ENCODE assay signal across 15 cellular contexts in the genomic region with DNA sequence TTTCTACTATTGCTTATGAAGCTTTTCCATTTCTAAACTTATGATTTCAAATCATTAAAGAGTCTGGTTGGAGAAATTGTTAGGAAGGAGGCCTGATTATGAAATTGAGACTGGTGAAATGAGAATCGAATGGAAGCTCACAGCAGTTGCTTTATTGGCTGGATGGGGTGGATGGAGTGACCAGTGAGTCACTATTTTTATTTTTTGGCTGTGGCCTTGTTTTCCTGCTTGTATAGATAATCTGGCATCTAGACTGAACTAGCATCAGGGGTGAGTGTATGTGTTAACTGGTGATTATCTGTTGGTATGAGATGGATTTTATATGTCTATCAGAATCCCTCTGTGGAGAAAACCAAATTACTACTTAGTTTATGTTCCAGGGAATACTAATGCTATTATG. TPM values are rescaled to one million over a fixed set of nuclear protein-coding genes. Genes with fewer than 3 reads are reported as not detected.
DNase-seq lines count a peak whose midpoint lies in the region; ATAC-seq, FAIRE-seq and TF ChIP-seq lines count a peak whose summit lies in the region.
"Had no signal": no experiment of that assay in that cellular context is flagged by ENCODE, and none has a peak within 500 bp of the region (broad histone marks: within the 10 kb centered on the region; RNA-seq: fewer than 3 reads in every experiment).

No MANE protein-coding gene starts in this region.

- peaks cover 15% of the 10 kb centered on the region for H3K4me1 Mint-ChIP-seq in CD14-positive monocyte
- H3K4me1 Mint-ChIP-seq in activated T-helper 17 cell treated with anti-CD3 and anti-CD28 coated beads, Interleukin-2, amount 50 U/mL, for 72 hours: peaks cover 9% of the 10 kb centered on the region

- H3K9me3 ChIP-seq in gastroesophageal sphincter: no peaks in the 10 kb centered on the region
- H3K9me3 ChIP-seq in sigmoid colon: no peaks in the 10 kb centered on the region
- H3K9me3 ChIP-seq: esophagus squamous epithelium, prostate gland had no signal

- H3K9me3 Mint-ChIP-seq in CD14-positive monocyte: no peaks in the 10 kb centered on the region
- no peaks in the 10 kb centered on the region for H3K9me3 Mint-ChIP-seq in activated T-helper 17 cell treated with anti-CD3 and anti-CD28 coated beads, Interleukin-2, amount 50 U/mL, for 72 hours

- peaks cover 9 to 21% (median 13%) of the 10 kb centered on the region in 3 donors for H3K4me1 ChIP-seq in gastroesophageal sphincter
- H3K4me1 ChIP-seq in sigmoid colon: peaks cover 0 to 30% (median 23%) of the 10 kb centered on the region in 4 donors

- peak overlapping the region; percentile 38 to 54 (median 46) for H3K27ac ChIP-seq in gastroesophageal sphincter
- H3K27ac ChIP-seq in sigmoid colon: peak overlapping the region; percentile 28 to 65 (median 49)
- H3K27ac ChIP-seq: C4-2B, prostate gland had no signal

- H3K27me3 ChIP-seq in gastroesophageal sphincter: no peaks in the 10 kb centered on the region
- H3K27me3 ChIP-seq in sigmoid colon: no peaks in the 10 kb centered on the region
- H3K27me3 ChIP-seq: esophagus squamous epithelium had no signal

- DNase-seq in CD14-positive monocyte (ENCODE audit: low spot score) (no peak), sigmoid colon (no peak), NCI-H226 (no peak), GM19239 (ENCODE audit: insufficient read length, low spot score) (no peak), amygdala (lab: John Stamatoyannopoulos, UW) (no peak)
- DNase-seq: activated CD8-positive, alpha-beta memory T cell treated with anti-CD3 and anti-CD28 coated beads, Interleukin-2, amount 50 U/mL, for 48 hours; aorta; esophagus squamous epithelium; NCI-H2171 had no signal

- 25 to 29% methylated on average over 1 of the region's 1 CpG for WGBS in gastroesophageal sphincter (ENCODE audit: low coverage in 1 of 2), 2 donors
- 82 to 90% methylated on average over 1 of the region's 1 CpG for WGBS in sigmoid colon, 2 donors

- no peak overlapping the region for H3K4me3 ChIP-seq in gastroesophageal sphincter
- H3K4me3 ChIP-seq in sigmoid colon: no peak overlapping the region
- H3K4me3 ChIP-seq: esophagus squamous epithelium, prostate gland had no signal

- ATAC-seq in activated T-helper 17 cell treated with anti-CD3 and anti-CD28 coated beads, Interleukin-2, amount 50 U/mL, for 72 hours (replicated peaks): no peak
- no peak for ATAC-seq in gastroesophageal sphincter
- ATAC-seq in HG02884 (IDR thresholded peaks at IDR 0.05; ENCODE audit: unreplicated experiment): no peak

- no peak for TF ChIP-seq CTCF in CD14-positive monocyte (IDR thresholded peaks at IDR 0.05)
- no peak for TF ChIP-seq CTCF in gastroesophageal sphincter (IDR thresholded peaks at IDR 0.05)
- TF ChIP-seq CTCF in sigmoid colon (IDR thresholded peaks at IDR 0.05): no peak

- H3K4me3 Mint-ChIP-seq in CD14-positive monocyte: peak overlapping the region in 1 of 2 donors; percentile 40
- H3K4me3 Mint-ChIP-seq in activated T-helper 17 cell treated with anti-CD3 and anti-CD28 coated beads, Interleukin-2, amount 50 U/mL, for 72 hours: no peak overlapping the region

- H3K36me3 Mint-ChIP-seq in CD14-positive monocyte: peaks cover 24 to 31% of the 10 kb centered on the region in 2 donors
- peaks cover 21% of the 10 kb centered on the region for H3K36me3 Mint-ChIP-seq in activated T-helper 17 cell treated with anti-CD3 and anti-CD28 coated beads, Interleukin-2, amount 50 U/mL, for 72 hours (ENCODE audit: low read depth)

- H3K27ac Mint-ChIP-seq in CD14-positive monocyte: peak overlapping the region in 5 of 7 donors; percentile 3 to 74 (median 61)
- peak overlapping the region; percentile 44 for H3K27ac Mint-ChIP-seq in activated T-helper 17 cell treated with anti-CD3 and anti-CD28 coated beads, Interleukin-2, amount 50 U/mL, for 72 hours

- TF ChIP-seq POLR2A in gastroesophageal sphincter (IDR thresholded peaks at IDR 0.05) (no peak), sigmoid colon (IDR thresholded peaks at IDR 0.05) (no peak)

- peaks cover 0 to 1% (median 0%) of the 10 kb centered on the region in 3 donors for H3K27me3 Mint-ChIP-seq in CD14-positive monocyte (ENCODE audit: low read depth in 3 of 3)
- no peaks in the 10 kb centered on the region for H3K27me3 Mint-ChIP-seq in activated T-helper 17 cell treated with anti-CD3 and anti-CD28 coated beads, Interleukin-2, amount 50 U/mL, for 72 hours

- TF ChIP-seq EP300 in gastroesophageal sphincter (IDR thresholded peaks at IDR 0.05): no peak
- no peak for TF ChIP-seq EP300 in sigmoid colon (IDR thresholded peaks at IDR 0.05)

- intact Hi-C loops in CD14-positive monocyte (cut with micrococcal nuclease) (no loop called here), sigmoid colon (cut with DNase I) (no loop called here)

- peaks cover 0 to 15% of the 10 kb centered on the region in 2 donors for H3K36me3 ChIP-seq in gastroesophageal sphincter
- H3K36me3 ChIP-seq in sigmoid colon: peaks cover 0 to 14% (median 0%) of the 10 kb centered on the region in 4 donors
- H3K36me3 ChIP-seq: prostate gland had no signal

- no peak for FAIRE-seq in GM19239 (lab: Jason Lieb, UNC)
- FAIRE-seq: RCC 7860 had no signal

RNA-seq across cellular contexts. Expression of a gene that starts 36.2 kb away (rescaled TPM):
- 10 to 100 TPM; 13.7 to 20.0 TPM for polyA plus RNA-seq in CD14-positive monocyte
- 10 to 100 TPM; 14.1 to 20.1 TPM for total RNA-seq in activated T-helper 17 cell treated with anti-CD3 and anti-CD28 coated beads, Interleukin-2, amount 50 U/mL, for 72 hours
- total RNA-seq in gastroesophageal sphincter: 10 to 100 TPM; 28.1 to 50.1 (median 34.7) TPM
- 10 to 100 TPM; 29.3 to 43.2 (median 35.6) TPM for total RNA-seq in sigmoid colon
- polyA plus RNA-seq in sigmoid colon: 10 to 100 TPM in 1 of 3 donors, 1 to 10 TPM in 2; 4.9 to 10.8 (median 6.6) TPM
